In genomic region chr11:64472593-64473455, GRCh38 we compare ENCODE assay signal across 1 cellular context.
TF ChIP-seq lines count a peak whose summit lies in the region.

No MANE protein-coding gene starts in this region.

TF ChIP-seq in GM23338, 12 proteins besides CTCF, POLR2A, EP300 and RAD21 (continued from another document):
- TF ChIP-seq, protein P1, sequence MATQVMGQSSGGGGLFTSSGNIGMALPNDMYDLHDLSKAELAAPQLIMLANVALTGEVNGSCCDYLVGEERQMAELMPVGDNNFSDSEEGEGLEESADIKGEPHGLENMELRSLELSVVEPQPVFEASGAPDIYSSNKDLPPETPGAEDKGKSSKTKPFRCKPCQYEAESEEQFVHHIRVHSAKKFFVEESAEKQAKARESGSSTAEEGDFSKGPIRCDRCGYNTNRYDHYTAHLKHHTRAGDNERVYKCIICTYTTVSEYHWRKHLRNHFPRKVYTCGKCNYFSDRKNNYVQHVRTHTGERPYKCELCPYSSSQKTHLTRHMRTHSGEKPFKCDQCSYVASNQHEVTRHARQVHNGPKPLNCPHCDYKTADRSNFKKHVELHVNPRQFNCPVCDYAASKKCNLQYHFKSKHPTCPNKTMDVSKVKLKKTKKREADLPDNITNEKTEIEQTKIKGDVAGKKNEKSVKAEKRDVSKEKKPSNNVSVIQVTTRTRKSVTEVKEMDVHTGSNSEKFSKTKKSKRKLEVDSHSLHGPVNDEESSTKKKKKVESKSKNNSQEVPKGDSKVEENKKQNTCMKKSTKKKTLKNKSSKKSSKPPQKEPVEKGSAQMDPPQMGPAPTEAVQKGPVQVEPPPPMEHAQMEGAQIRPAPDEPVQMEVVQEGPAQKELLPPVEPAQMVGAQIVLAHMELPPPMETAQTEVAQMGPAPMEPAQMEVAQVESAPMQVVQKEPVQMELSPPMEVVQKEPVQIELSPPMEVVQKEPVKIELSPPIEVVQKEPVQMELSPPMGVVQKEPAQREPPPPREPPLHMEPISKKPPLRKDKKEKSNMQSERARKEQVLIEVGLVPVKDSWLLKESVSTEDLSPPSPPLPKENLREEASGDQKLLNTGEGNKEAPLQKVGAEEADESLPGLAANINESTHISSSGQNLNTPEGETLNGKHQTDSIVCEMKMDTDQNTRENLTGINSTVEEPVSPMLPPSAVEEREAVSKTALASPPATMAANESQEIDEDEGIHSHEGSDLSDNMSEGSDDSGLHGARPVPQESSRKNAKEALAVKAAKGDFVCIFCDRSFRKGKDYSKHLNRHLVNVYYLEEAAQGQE (IDR thresholded peaks at IDR 0.05; ENCODE audit: unreplicated experiment) = no peak
- TF ChIP-seq STAT1 (IDR thresholded peaks at IDR 0.05; ENCODE audit: unreplicated experiment) (no peak), JUNB (IDR thresholded peaks at IDR 0.05; ENCODE audit: unreplicated experiment) (no peak), ZNF331 (CRISPR knock-in tag; IDR thresholded peaks at IDR 0.05; ENCODE audit: low read depth) (no peak), NANOG (IDR thresholded peaks at IDR 0.05; ENCODE audit: borderline replicate concordance) (no peak), CREB1 (CRISPR knock-in tag; IDR thresholded peaks at IDR 0.05; ENCODE audit: low read depth) (no peak), EZH2phosphoT487 (IDR thresholded peaks at IDR 0.05; ENCODE audit: unreplicated experiment) (no peak), EZH2 (IDR thresholded peaks at IDR 0.05; ENCODE audit: low read depth, unreplicated experiment) (no peak)
